8 cellular contexts compared by ENCODE assay signal in the genomic region with DNA sequence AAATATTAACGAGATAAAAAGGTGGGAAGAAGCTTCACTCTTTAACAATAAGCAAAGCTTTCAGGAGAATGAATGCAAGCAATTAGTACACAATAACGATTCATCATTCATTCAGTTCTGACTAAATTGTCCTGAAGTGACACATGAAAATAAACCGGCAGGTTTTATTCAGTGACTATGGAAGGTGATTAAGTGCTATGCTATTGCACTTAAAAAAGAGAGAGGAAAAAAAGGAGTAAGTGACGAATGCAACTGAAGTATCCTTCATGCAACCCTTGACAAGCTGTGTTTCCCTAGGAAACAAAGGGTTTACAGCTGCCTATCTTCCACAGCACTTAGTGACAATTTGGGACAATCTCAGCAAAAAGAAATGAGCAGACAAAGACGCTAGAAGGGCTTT. TPM values are rescaled to one million over a fixed set of nuclear protein-coding genes. Genes with fewer than 3 reads are reported as not detected.
DNase-seq lines count a peak whose midpoint lies in the region; ATAC-seq and TF ChIP-seq lines count a peak whose summit lies in the region.

No MANE protein-coding gene starts in this region.

- peak overlapping the region; percentile 41 to 79 (median 68); a peak in 21 of 22 replicates for H3K9ac ChIP-seq in BLaER1 treated with 17β-estradiol and CSF1 and Interleukin-3, amounts not matched to agents 10 nM and 100 nM
- H3K9ac ChIP-seq in HUES48 (ENCODE audit: low read depth, low read length) (no peak overlapping the region), mesendoderm (ENCODE audit: low read length) (peak overlapping the region; percentile 62)

- TF ChIP-seq POLR2A in uterus (IDR thresholded peaks at IDR 0.05), result no peak

- H3K9me3 ChIP-seq in BLaER1 treated with 17β-estradiol and CSF1 and Interleukin-3, amounts not matched to agents 10 nM and 100 nM (replicated peaks in 1 of 11), result peaks cover 8 to 18% (median 10%) of the 10 kb centered on the region in 11 experiments; a peak in 21 of 22 replicates
- H3K9me3 ChIP-seq in HUES48 (ENCODE audit: control insufficient read depth, insufficient read depth, low read length), result no peaks in the 10 kb centered on the region
- no peaks in the 10 kb centered on the region for H3K9me3 ChIP-seq in uterus

- no peaks in the 10 kb centered on the region for H3K79me1 ChIP-seq in mesendoderm (ENCODE audit: low read length)

- DNase-seq in astrocyte of the cerebellum (ENCODE audit: low read depth) (no peak), mesendoderm (no peak), NCI-H2029 (lab: John Stamatoyannopoulos, UW) (no peak), uterus (no peak)
- DNase-seq in stimulated activated CD4-positive, alpha-beta T cell treated with anti-CD3 and anti-CD28 coated beads, Interleukin-2, amount 100 ng/mL, for 24 hours, result no peak

- peak overlapping the region in 10 of 11 experiments; percentile 10 to 72 (median 60); a peak in 17 of 22 replicates for H3K27ac ChIP-seq in BLaER1 treated with 17β-estradiol and CSF1 and Interleukin-3, amounts not matched to agents 10 nM and 100 nM
- H3K27ac ChIP-seq in HUES48 (ENCODE audit: low read depth, low read length) (peak overlapping the region; percentile 44), mesendoderm (ENCODE audit: low read depth, low read length) (no peak overlapping the region), uterus (no peak overlapping the region)

- no peak overlapping the region for H2BK120ac ChIP-seq in mesendoderm (ENCODE audit: low read depth, low read length)

- no peak overlapping the region for H4K5ac ChIP-seq in mesendoderm (ENCODE audit: low read length)

- no peak for TF ChIP-seq CTCF in astrocyte of the cerebellum (IDR thresholded peaks at IDR 0.05; ENCODE audit: low read depth, low read length, missing control alignments)
- no peak for TF ChIP-seq CTCF in uterus (IDR thresholded peaks at IDR 0.05)

- in situ Hi-C loops in astrocyte of the cerebellum (cut with HindIII; ENCODE audit: low sequenced_read_pairs), result no loop called here

- no peaks in the 10 kb centered on the region for H3K27me3 ChIP-seq in BLaER1 treated with 17β-estradiol and CSF1 and Interleukin-3, amounts not matched to agents 10 nM and 100 nM
- H3K27me3 ChIP-seq in HUES48 (ENCODE audit: control insufficient read depth, insufficient read depth, low read length) (no peaks in the 10 kb centered on the region), mesendoderm (ENCODE audit: insufficient read depth, low read length, poor library complexity) (no peaks in the 10 kb centered on the region), uterus (no peaks in the 10 kb centered on the region)

- ATAC-seq in HG03159 (IDR thresholded peaks at IDR 0.05; ENCODE audit: unreplicated experiment), result no peak

- H4K8ac ChIP-seq in mesendoderm (ENCODE audit: low read depth, low read length), result no peak overlapping the region

- H3K4me3 ChIP-seq in BLaER1 treated with 17β-estradiol and CSF1 and Interleukin-3, amounts not matched to agents 10 nM and 100 nM, result peak overlapping the region; percentile 36 to 96 (median 60)
- H3K4me3 ChIP-seq in HUES48 (ENCODE audit: low read depth, low read length), result peak overlapping the region; percentile 75
- H3K4me3 ChIP-seq in astrocyte of the cerebellum (ENCODE audit: low read depth, low read length), result peak overlapping the region; percentile 41
- H3K4me3 ChIP-seq in mesendoderm (ENCODE audit: low read length), result no peak overlapping the region
- H3K4me3 ChIP-seq in uterus, result no peak overlapping the region

- no peak overlapping the region for H3K23ac ChIP-seq in mesendoderm (ENCODE audit: low read length)

- no peak overlapping the region for H2BK5ac ChIP-seq in mesendoderm (ENCODE audit: low read length)

- WGBS in mesendoderm (ENCODE audit: extremely low coverage, insufficient coverage, low lambda C conversion rate), result no CpG with 5 or more reads among the region's 5 CpGs

- no peak overlapping the region for H3K18ac ChIP-seq in mesendoderm (ENCODE audit: low read length)

- H3K36me3 ChIP-seq in BLaER1 treated with 17β-estradiol and CSF1 and Interleukin-3, amounts not matched to agents 10 nM and 100 nM, result peaks cover 20 to 23% (median 21%) of the 10 kb centered on the region in 11 experiments
- H3K36me3 ChIP-seq in HUES48 (ENCODE audit: control insufficient read depth, insufficient read depth, low read length) (peaks cover 11% of the 10 kb centered on the region), mesendoderm (ENCODE audit: control insufficient read depth, insufficient read depth, low read length) (no peaks in the 10 kb centered on the region), uterus (no peaks in the 10 kb centered on the region)

- H3K56ac ChIP-seq in mesendoderm (ENCODE audit: low read length), result no peak overlapping the region

- H3K4me1 ChIP-seq in BLaER1 treated with 17β-estradiol and CSF1 and Interleukin-3, amounts not matched to agents 10 nM and 100 nM, result peaks cover 36 to 65% (median 53%) of the 10 kb centered on the region in 10 experiments
- H3K4me1 ChIP-seq in HUES48 (ENCODE audit: control insufficient read depth, insufficient read depth, low read length) (peaks cover 10% of the 10 kb centered on the region; the same call in 1 of the 2 replicates), mesendoderm (ENCODE audit: control insufficient read depth, low read depth, low read length) (no peaks in the 10 kb centered on the region), uterus (peaks cover 0 to 10% of the 10 kb centered on the region in 2 donors)

- no peak overlapping the region for H3K4ac ChIP-seq in mesendoderm (ENCODE audit: low read depth, low read length)

- H2AK5ac ChIP-seq in mesendoderm (ENCODE audit: low read length), result no peak overlapping the region

- H4K20me1 ChIP-seq in BLaER1 treated with 17β-estradiol and CSF1 and Interleukin-3, amounts not matched to agents 10 nM and 100 nM, result peaks cover 0 to 4% (median 0%) of the 10 kb centered on the region in 11 experiments; a peak in 5 of 22 replicates

- peaks cover 3% of the 10 kb centered on the region for H3K79me2 ChIP-seq in mesendoderm (ENCODE audit: control insufficient read depth, insufficient read depth, low read length)

- no peak overlapping the region for H2BK15ac ChIP-seq in mesendoderm (replicated peaks; ENCODE audit: low read depth)

- intact Hi-C loops in uterus (cut with DNase I; ENCODE audit: low total_unique reads), result no loop called here

- peak overlapping the region; percentile 83 to 97 (median 90) for H3K4me2 ChIP-seq in BLaER1 treated with 17β-estradiol and CSF1 and Interleukin-3, amounts not matched to agents 10 nM and 100 nM
- no peak overlapping the region for H3K4me2 ChIP-seq in mesendoderm (ENCODE audit: low read length)

RNA-seq across cellular contexts. Expression of a gene that starts 1.4 kb away (rescaled TPM):
- 4.4 TPM for polyA plus RNA-seq in mesendoderm (2013, experiment 1 of 2)
- 4.4 TPM for polyA plus RNA-seq in mesendoderm (2013, experiment 2 of 2)
- 10 to 100 TPM in 1 of 4 donors, 1 to 10 TPM in 3; 2.0 to 11.0 (median 7.2) TPM for total RNA-seq in uterus

RNA-seq across cellular contexts. Expression of a gene that starts 4.2 kb away (rescaled TPM):
- polyA plus RNA-seq in mesendoderm (2013, experiment 1 of 2), result 5.3 TPM
- 5.1 TPM for polyA plus RNA-seq in mesendoderm (2013, experiment 2 of 2)
- total RNA-seq in uterus, result 10 to 100 TPM in 3 of 4 donors, 1 to 10 TPM in 1; 8.7 to 30.0 (median 18.1) TPM

RNA-seq across cellular contexts. Expression of a gene that starts 55.6 kb away (rescaled TPM):
- 0.24 TPM for polyA plus RNA-seq in mesendoderm (2013, experiment 1 of 2)
- 0.18 TPM for polyA plus RNA-seq in mesendoderm (2013, experiment 2 of 2)
- total RNA-seq in uterus, result 1 to 10 TPM in 2 of 4 donors, under 1 TPM in 1, not detected in 1; 0.29 to 3.7 (median 2.1) TPM

Comparison
In these comparisons a context has a peak if more than half of its experiments do, and no peak if none do; other contexts are left out.
1. H3K27ac ChIP-seq: peak in BLaER1 treated with 17β-estradiol and CSF1 and Interleukin-3, amounts not matched to agents 10 nM and 100 nM (10 of 11) and HUES48 (single experiment); none in mesendoderm (single experiment) and uterus (0 of 2).
2. H3K4me3 ChIP-seq: peak in BLaER1 treated with 17β-estradiol and CSF1 and Interleukin-3, amounts not matched to agents 10 nM and 100 nM (10 of 10), HUES48 (single experiment) and astrocyte of the cerebellum (single experiment); none in mesendoderm (single experiment) and uterus (0 of 2).